12 cellular contexts compared by ENCODE assay signal in genomic region chr10:17527530-17528146, GRCh38.
A peak's percentile ranks its signal among the peaks of the same experiment; 100 is the strongest.
DNase-seq lines count a peak whose midpoint lies in the region; ATAC-seq, FAIRE-seq and TF ChIP-seq lines count a peak whose summit lies in the region.
"Had no signal": no experiment of that assay in that cellular context is flagged by ENCODE, and none has a peak within 500 bp of the region (broad histone marks: within the 10 kb centered on the region; RNA-seq: fewer than 3 reads in every experiment).

No MANE protein-coding gene starts in this region.

- peak overlapping the region; percentile 72 for H3K27ac Mint-ChIP-seq in endodermal cell
- no peak overlapping the region for H3K27ac Mint-ChIP-seq in activated T-helper 2 cell treated with anti-CD3 and anti-CD28 coated beads, Interferon-gamma antibody, Interleukin-2, Interleukin-4, amounts not matched to agents 10 μg/mL and 5 μg/mL and 100 μg/mL, durations not matched to agents 14 hours and 24 hours and 36 hours

- peak overlapping the region; percentile 49 for H3K4me2 ChIP-seq in osteoblast (ENCODE audit: insufficient read depth, low read length)

- no peaks in the 10 kb centered on the region for H3K9me3 ChIP-seq in endodermal cell (ENCODE audit: control insufficient read depth, low read length)
- H3K9me3 ChIP-seq in osteoblast (ENCODE audit: low read depth, low read length): no peaks in the 10 kb centered on the region
- H3K9me3 ChIP-seq: pancreas, thoracic aorta had no signal

- H3K27ac ChIP-seq in endodermal cell (ENCODE audit: low read depth, low read length): no peak overlapping the region
- no peak overlapping the region for H3K27ac ChIP-seq in osteoblast (ENCODE audit: low read depth, low read length)
- H3K27ac ChIP-seq: HL-60, pancreas, thoracic aorta had no signal

- no peaks in the 10 kb centered on the region for H3K27me3 Mint-ChIP-seq in endodermal cell (ENCODE audit: insufficient read depth)
- peaks cover 3% of the 10 kb centered on the region for H3K27me3 Mint-ChIP-seq in activated T-helper 2 cell treated with anti-CD3 and anti-CD28 coated beads, Interferon-gamma antibody, Interleukin-2, Interleukin-4, amounts not matched to agents 10 μg/mL and 5 μg/mL and 100 μg/mL, durations not matched to agents 14 hours and 24 hours and 36 hours (ENCODE audit: low read depth)

- H3K27me3 ChIP-seq in endodermal cell (ENCODE audit: control insufficient read depth, insufficient read depth, low read length, poor library complexity, severe bottlenecking) (no peaks in the 10 kb centered on the region), osteoblast (ENCODE audit: insufficient read depth, low read length) (no peaks in the 10 kb centered on the region)
- H3K27me3 ChIP-seq: pancreas had no signal

- H3K4me3 Mint-ChIP-seq in endodermal cell: no peak overlapping the region
- no peak overlapping the region for H3K4me3 Mint-ChIP-seq in activated T-helper 2 cell treated with anti-CD3 and anti-CD28 coated beads, Interferon-gamma antibody, Interleukin-2, Interleukin-4, amounts not matched to agents 10 μg/mL and 5 μg/mL and 100 μg/mL, durations not matched to agents 14 hours and 24 hours and 36 hours (ENCODE audit: low read depth)

- no peaks in the 10 kb centered on the region for H3K4me1 ChIP-seq in endodermal cell (ENCODE audit: control insufficient read depth, insufficient read depth, low read length)
- H3K4me1 ChIP-seq in osteoblast (ENCODE audit: insufficient read depth, low read length): peaks cover 10% of the 10 kb centered on the region
- H3K4me1 ChIP-seq: pancreas had no signal

- H3K9me3 Mint-ChIP-seq in endodermal cell: peaks cover 4% of the 10 kb centered on the region
- no peaks in the 10 kb centered on the region for H3K9me3 Mint-ChIP-seq in activated T-helper 2 cell treated with anti-CD3 and anti-CD28 coated beads, Interferon-gamma antibody, Interleukin-2, Interleukin-4, amounts not matched to agents 10 μg/mL and 5 μg/mL and 100 μg/mL, durations not matched to agents 14 hours and 24 hours and 36 hours

- 83 to 84% methylated on average over 2 to 6 of the region's 6 CpGs for WGBS in endodermal cell (ENCODE audit: insufficient coverage in 1 of 2, insufficient read length in 1 of 2), 2 experiments

- no peaks in the 10 kb centered on the region for H4K20me1 ChIP-seq in osteoblast (ENCODE audit: insufficient read depth, low read length)

- H3K9ac ChIP-seq in endodermal cell (ENCODE audit: extremely low read depth, low read length, poor library complexity, severe bottlenecking): no peak overlapping the region

- H3K4me3 ChIP-seq in endodermal cell (ENCODE audit: low read length) (no peak overlapping the region), osteoblast (ENCODE audit: insufficient read depth, low read length) (no peak overlapping the region)
- H3K4me3 ChIP-seq: pancreas, thoracic aorta had no signal

- FAIRE-seq in H54 (lab: Jason Lieb, UNC): peak; percentile 83
- FAIRE-seq: pancreas had no signal

- H3K79me2 ChIP-seq in osteoblast (ENCODE audit: insufficient read depth, low read length): no peaks in the 10 kb centered on the region

- TF ChIP-seq POLR2A in H54 (IDR thresholded peaks at IDR 0.05; ENCODE audit: low read depth, low read length): no peak

- H3K36me3 ChIP-seq in endodermal cell (ENCODE audit: control insufficient read depth, insufficient read depth, low read length): no peaks in the 10 kb centered on the region
- no peaks in the 10 kb centered on the region for H3K36me3 ChIP-seq in osteoblast (ENCODE audit: insufficient read depth, low read length)
- H3K36me3 ChIP-seq: pancreas, thoracic aorta had no signal

- peak overlapping the region; percentile 63 for H2AFZ ChIP-seq in osteoblast (ENCODE audit: low read length)

- DNase-seq in H54 (ENCODE audit: insufficient read length, low spot score): no peak
- peak; percentile 70 for DNase-seq in NOMO-1 treated with dmso at 0.1 percent for 144 hours (lab: John Stamatoyannopoulos, UW; ENCODE audit: unreplicated experiment)
- DNase-seq in endodermal cell: no peak
- no peak for DNase-seq in osteoblast (ENCODE audit: insufficient read length, low spot score, missing footprints)
- no peak for DNase-seq in mesenteric fat pad (ENCODE audit: low spot score)
- no peak for DNase-seq in NCI-H2029 (lab: John Stamatoyannopoulos, UW)
- DNase-seq in activated T-helper 2 cell treated with anti-CD3 and anti-CD28 coated beads, Interferon-gamma antibody, Interleukin-2, Interleukin-4, amounts not matched to agents 10 μg/mL and 5 μg/mL and 100 μg/mL, durations not matched to agents 14 hours and 24 hours and 36 hours (ENCODE audit: low spot score): no peak
- DNase-seq: activated CD8-positive, alpha-beta memory T cell treated with anti-CD3 and anti-CD28 coated beads, Interleukin-2, amount 50 U/mL, for 4 hours; pancreas had no signal

- intact Hi-C loops in activated T-helper 2 cell treated with anti-CD3 and anti-CD28 coated beads, Interferon-gamma antibody, Interleukin-2, Interleukin-4, amounts not matched to agents 10 μg/mL and 5 μg/mL and 100 μg/mL, durations not matched to agents 14 hours and 24 hours and 36 hours (cut with micrococcal nuclease): no loop called here

- no peak for ATAC-seq in HG03442 (IDR thresholded peaks at IDR 0.05; ENCODE audit: unreplicated experiment)
- ATAC-seq: pancreas had no signal

- H3K36me3 Mint-ChIP-seq in endodermal cell (ENCODE audit: low read depth): no peaks in the 10 kb centered on the region
- H3K36me3 Mint-ChIP-seq in activated T-helper 2 cell treated with anti-CD3 and anti-CD28 coated beads, Interferon-gamma antibody, Interleukin-2, Interleukin-4, amounts not matched to agents 10 μg/mL and 5 μg/mL and 100 μg/mL, durations not matched to agents 14 hours and 24 hours and 36 hours (ENCODE audit: low read depth): no peaks in the 10 kb centered on the region

- no peaks in the 10 kb centered on the region for H3K4me1 Mint-ChIP-seq in endodermal cell
- H3K4me1 Mint-ChIP-seq in activated T-helper 2 cell treated with anti-CD3 and anti-CD28 coated beads, Interferon-gamma antibody, Interleukin-2, Interleukin-4, amounts not matched to agents 10 μg/mL and 5 μg/mL and 100 μg/mL, durations not matched to agents 14 hours and 24 hours and 36 hours (ENCODE audit: low read depth): no peaks in the 10 kb centered on the region

- TF ChIP-seq CTCF in endodermal cell (conservative IDR thresholded peaks at IDR 0.05) (no peak), osteoblast (IDR thresholded peaks at IDR 0.05; ENCODE audit: extremely low read depth, low read depth, low read length) (no peak)
